ENCODE assay signal across 20 cellular contexts in the genomic region with DNA sequence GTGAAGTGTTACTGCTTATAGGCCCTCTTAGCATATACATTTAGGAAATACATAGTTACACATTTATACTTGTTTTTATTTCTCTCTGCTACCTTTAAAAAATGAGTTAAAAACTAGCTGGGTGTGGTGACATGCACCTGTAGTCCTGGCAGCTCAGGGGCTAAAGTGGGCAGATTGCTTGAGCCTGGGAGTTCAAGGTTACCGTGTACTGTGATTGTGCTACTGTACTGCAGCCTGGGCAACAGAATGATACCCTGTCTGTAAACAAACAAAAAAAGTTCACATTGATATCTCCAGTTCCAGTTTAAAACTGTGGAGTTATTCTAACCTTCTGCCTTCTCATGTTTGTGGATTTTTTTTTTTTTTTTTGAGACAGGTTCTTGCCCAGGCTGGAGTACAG. TPM values are rescaled to one million over a fixed set of nuclear protein-coding genes. Genes with fewer than 3 reads are reported as not detected.
DNase-seq lines count a peak whose midpoint lies in the region; ATAC-seq, FAIRE-seq and TF ChIP-seq lines count a peak whose summit lies in the region.
"Had no signal": no experiment of that assay in that cellular context is flagged by ENCODE, and none has a peak within 500 bp of the region (broad histone marks: within the 10 kb centered on the region; RNA-seq: fewer than 3 reads in every experiment).

No MANE protein-coding gene starts in this region.

- H3K27me3 Mint-ChIP-seq in CD4-positive, alpha-beta memory T cell: no peaks in the 10 kb centered on the region

- intact Hi-C loops in CD4-positive, alpha-beta memory T cell (cut with micrococcal nuclease): no loop called here
- intact Hi-C loops in body of pancreas (cut with DNase I): no loop called here

- peaks cover 30 to 35% of the 10 kb centered on the region in 2 donors for H3K36me3 Mint-ChIP-seq in CD4-positive, alpha-beta memory T cell

- FAIRE-seq in GM12892 (lab: Jason Lieb, UNC): no peak
- FAIRE-seq: GM12891, H1 had no signal

- no peak for TF ChIP-seq CTCF in C4-2B (conservative IDR thresholded peaks at IDR 0.05)
- TF ChIP-seq CTCF in body of pancreas (IDR thresholded peaks at IDR 0.05): no peak
- TF ChIP-seq CTCF in liver (IDR thresholded peaks at IDR 0.05; ENCODE audit: low read depth, low read length, missing input control): no peak

- peaks cover 41 to 68% (median 58%) of the 10 kb centered on the region in 4 donors for H3K4me1 Mint-ChIP-seq in CD4-positive, alpha-beta memory T cell

- POLR2A ChIA-PET in CD4-positive, alpha-beta memory T cell (lab: Charles Lee; ENCODE audit: partially characterized antibody): interaction anchor here (1.0 to 1.1 kb wide), 2 partner anchors 9 to 11 kb away, joined by 4 to 6 read pairs; no protein-coding TSS in a partner anchor

- peak; percentile 60 for ATAC-seq in body of pancreas

- H3K27ac ChIP-seq in C4-2B (peak overlapping the region; percentile 22; the same call in 1 of the 2 replicates), body of pancreas (peak overlapping the region in 2 of 4 donors; percentile 18 to 24), liver (ENCODE audit: low read depth in 1 of 2, low read length in 2 of 2) (no peak overlapping the region)
- H3K27ac ChIP-seq in CD4-positive, alpha-beta memory T cell (ENCODE audit: low read depth, low read length): no peak overlapping the region
- H3K27ac ChIP-seq: PC-9, RWPE1, SJCRH30 had no signal

- CTCF ChIA-PET in CD4-positive, alpha-beta memory T cell (lab: Charles Lee; ENCODE audit: partially characterized antibody): interaction anchor here (1.5 to 2.7 kb wide), 2 partner anchors 12 to 24 kb away, joined by 4 to 10 read pairs; a partner anchor contains a TSS

- H3K9me3 ChIP-seq in CD4-positive, alpha-beta memory T cell (ENCODE audit: control insufficient read depth in 1 of 2, low read length in 2 of 2): no peaks in the 10 kb centered on the region
- H3K9me3 ChIP-seq in body of pancreas (no peaks in the 10 kb centered on the region), liver (ENCODE audit: control insufficient read depth in 4 of 4, low read length in 3 of 4) (no peaks in the 10 kb centered on the region)
- H3K9me3 ChIP-seq: SJCRH30 had no signal

- H3K4me3 ChIP-seq in CD4-positive, alpha-beta memory T cell (ENCODE audit: low read length in 2 of 2): no peak overlapping the region
- H3K4me3 ChIP-seq in body of pancreas (no peak overlapping the region), liver (ENCODE audit: low read depth in 1 of 3, low read length in 3 of 3) (no peak overlapping the region)
- H3K4me3 ChIP-seq: PC-9, SJCRH30 had no signal

- 29 to 31% methylated on average over 1 of the region's 1 CpG for WGBS in body of pancreas, 2 donors
- WGBS in liver: 41% methylated on average over 1 of the region's 1 CpG

- DNase-seq in CD4-positive, alpha-beta memory T cell: no peak
- DNase-seq in body of pancreas (peak in 3 of 4 donors; percentile 13 to 36 (median 29)), GM12892 (ENCODE audit: insufficient read length) (no peak), NCI-H1105 treated with DMSO at 0.1 percent for 48 hours (lab: John Stamatoyannopoulos, UW) (no peak), iPS-NIHi7 (ENCODE audit: extremely low spot score) (no peak)
- DNase-seq: C1 segment of cervical spinal cord, DMS53, EL, KG1, NCI-H1417 treated with DMSO at 0.1 percent for 48 hours, NCI-H187 treated with DMSO at 0.1 percent for 48 hours, NCI-H345, NCI-H524 treated with DMSO at 0.1 percent for 48 hours, PC-9, SJCRH30 had no signal

- H3K9me3 Mint-ChIP-seq in CD4-positive, alpha-beta memory T cell: no peaks in the 10 kb centered on the region

- no peak for TF ChIP-seq RAD21 in liver (IDR thresholded peaks at IDR 0.05)

- H3K4me1 ChIP-seq in CD4-positive, alpha-beta memory T cell (ENCODE audit: insufficient read depth, low read length): peaks cover 52% of the 10 kb centered on the region
- peaks cover 45% of the 10 kb centered on the region for H3K4me1 ChIP-seq in body of pancreas
- H3K4me1 ChIP-seq in liver (ENCODE audit: control insufficient read depth in 4 of 4, insufficient read depth in 4 of 4, low read length in 3 of 4): peaks cover 8 to 30% (median 25%) of the 10 kb centered on the region in 4 donors
- H3K4me1 ChIP-seq: SJCRH30 had no signal

- H3K4me3 Mint-ChIP-seq in CD4-positive, alpha-beta memory T cell: no peak overlapping the region

- H3K27me3 ChIP-seq in CD4-positive, alpha-beta memory T cell (ENCODE audit: insufficient read depth, low read length): no peaks in the 10 kb centered on the region
- H3K27me3 ChIP-seq in body of pancreas (no peaks in the 10 kb centered on the region), liver (ENCODE audit: control insufficient read depth in 4 of 4, insufficient read depth in 4 of 4, low read length in 3 of 4) (no peaks in the 10 kb centered on the region)
- H3K27me3 ChIP-seq: SJCRH30 had no signal

- H3K36me3 ChIP-seq in CD4-positive, alpha-beta memory T cell (ENCODE audit: insufficient read depth, low read length): no peaks in the 10 kb centered on the region
- peaks cover 0 to 1% of the 10 kb centered on the region in 2 donors for H3K36me3 ChIP-seq in body of pancreas (replicated peaks in 1 of 2; ENCODE audit: insufficient read depth in 1 of 2, low read depth in 2 of 2)
- H3K36me3 ChIP-seq in liver (ENCODE audit: control insufficient read depth in 4 of 4, insufficient read depth in 3 of 4, low read depth in 1 of 4, low read length in 3 of 4): peaks cover 0 to 5% (median under 1%) of the 10 kb centered on the region in 4 donors

- TF ChIP-seq POLR2A in body of pancreas (IDR thresholded peaks at IDR 0.05) (no peak), GM12892 (IDR thresholded peaks at IDR 0.05; ENCODE audit: low read depth, low read length) (no peak)

- H3K9ac ChIP-seq in liver (ENCODE audit: low read depth in 1 of 2, low read length in 2 of 2): no peak overlapping the region

- H3K27ac Mint-ChIP-seq in CD4-positive, alpha-beta memory T cell: peak overlapping the region in 5 of 7 donors; percentile 15 to 64 (median 22)

TF ChIP-seq in liver, 16 proteins besides CTCF, POLR2A, EP300 and RAD21:
- peak; percentile 50 to 56 for TF ChIP-seq HNF4A (conservative IDR thresholded peaks at IDR 0.05)
- peak; percentile 39 to 51 for TF ChIP-seq RXRA (IDR thresholded peaks at IDR 0.05)
- TF ChIP-seq NR2F2 (IDR thresholded peaks at IDR 0.05): no peak
- TF ChIP-seq HNF4G (IDR thresholded peaks at IDR 0.05): no peak
- peak; percentile 32 for TF ChIP-seq SP1 (IDR thresholded peaks at IDR 0.05)
- no peak for TF ChIP-seq FOXA1 (IDR thresholded peaks at IDR 0.05)

RNA-seq across cellular contexts. Expression of a gene that starts 12.1 kb away (rescaled TPM):
- 100 to 1,000 TPM; 222 to 237 TPM for total RNA-seq in CD4-positive, alpha-beta memory T cell
- polyA plus RNA-seq in CD4-positive, alpha-beta memory T cell: 10 to 100 TPM; 59.2 to 81.5 TPM
- total RNA-seq in body of pancreas: 100 to 1,000 TPM in 1 of 2 donors, 10 to 100 TPM in 1; 40.5 to 104 TPM
- 10 to 100 TPM; 44.8 to 73.8 TPM for total RNA-seq in liver
- polyA plus RNA-seq in liver: 10 to 100 TPM; 31.9 to 50.9 TPM
- 85.1 TPM for polyA plus RNA-seq in GM12892 (2012; ENCODE audit: missing spikeins)

Comparison
In these comparisons a context has a peak if more than half of its experiments do, and no peak if none do; other contexts are left out.
1. DNase-seq: peak in body of pancreas (3 of 4); none in CD4-positive, alpha-beta memory T cell (0 of 5), GM12892 (single experiment), NCI-H1105 treated with DMSO at 0.1 percent for 48 hours (single experiment) and iPS-NIHi7 (single experiment).